ENCODE assay signal across 20 cellular contexts in the genomic region with DNA sequence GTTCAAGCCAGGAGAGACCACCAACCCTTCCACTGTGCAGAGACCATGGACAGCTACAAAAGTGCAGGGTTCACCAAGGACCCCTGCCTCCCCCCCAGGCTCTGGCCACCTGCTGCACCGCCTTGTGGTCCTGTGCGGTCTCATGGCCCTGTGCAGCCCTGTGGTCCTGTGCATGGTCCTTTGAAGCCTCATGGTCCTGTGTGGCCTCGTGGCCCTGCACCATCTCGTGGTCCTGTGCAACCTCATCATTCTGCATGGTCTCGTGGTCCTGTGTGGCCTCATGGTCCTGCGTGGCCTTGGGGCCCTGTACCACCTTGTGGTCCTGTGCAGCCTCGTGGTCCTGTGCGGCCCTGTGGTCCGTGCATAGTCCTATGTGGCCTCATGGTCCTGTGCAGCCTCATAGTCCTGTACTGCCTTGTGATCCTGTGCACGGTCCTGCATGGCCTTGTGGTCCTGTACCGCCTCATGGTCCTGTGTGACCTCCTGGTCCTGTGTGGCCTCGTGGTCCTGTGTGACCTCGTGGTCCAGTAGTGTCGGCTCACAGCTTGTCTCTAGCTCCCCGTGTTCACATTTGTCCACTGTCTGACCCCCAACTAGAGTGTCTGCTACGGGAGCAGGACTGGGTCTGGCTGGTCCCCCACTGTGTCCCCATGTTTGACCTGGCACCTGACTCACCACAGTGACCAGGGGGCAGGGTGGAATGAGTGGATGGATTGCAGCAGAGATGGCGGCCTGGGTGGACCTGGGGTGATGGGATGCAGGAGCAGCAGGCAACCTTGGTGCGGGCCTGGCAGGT. TPM values are rescaled to one million over a fixed set of nuclear protein-coding genes. Genes with fewer than 3 reads are reported as not detected.
DNase-seq lines count a peak whose midpoint lies in the region; ATAC-seq, FAIRE-seq and TF ChIP-seq lines count a peak whose summit lies in the region.
"Had no signal": no experiment of that assay in that cellular context is flagged by ENCODE, and none has a peak within 500 bp of the region (broad histone marks: within the 10 kb centered on the region; RNA-seq: fewer than 3 reads in every experiment).

No MANE protein-coding gene starts in this region.

- intact Hi-C loops in Panc1 (cut with micrococcal nuclease; ENCODE audit: unreplicated experiment) (no loop called here), HepG2 (cut with micrococcal nuclease; ENCODE audit: unreplicated experiment) (no loop called here), posterior vena cava (cut with DNase I) (no loop called here)

- H2AFZ ChIP-seq in HepG2 (ENCODE audit: low read length), result no peak overlapping the region

- DNase-seq in BE2C (peak; percentile 3), Panc1 (ENCODE audit: low read depth, low spot score) (no peak), HepG2 (ENCODE audit: low spot score) (no peak), posterior vena cava (ENCODE audit: low spot score) (peak; percentile 76), DMS53 treated with DMSO at 0.1 percent for 48 hours (lab: John Stamatoyannopoulos, UW; ENCODE audit: unreplicated experiment) (no peak)
- DNase-seq: COR-L47, H7, Karpas-422, MG63, NCI-H1105 treated with DMSO at 0.1 percent for 48 hours, NCI-H187, NCI-H226, NCI-H524 treated with DMSO at 0.1 percent for 48 hours, Right ventricle myocardium superior had no signal

- POLR2A ChIA-PET in Panc1 (lab: Charles Lee) (no interaction called here), HepG2 (lab: Yijun Ruan, JAX) (no interaction called here)

- WGBS in HepG2 (ENCODE audit: low lambda C conversion rate), result 27% methylated on average over 9 of the region's 18 CpGs

- H3K9ac ChIP-seq in HepG2 (ENCODE audit: insufficient read depth, low read depth, low read length), result no peak overlapping the region

- CTCF ChIA-PET in Panc1 (lab: Charles Lee) (no interaction called here), HepG2 (lab: Yijun Ruan, JAX; ENCODE audit: low intra/inter-chr PET ratio, low total read pairs) (no interaction called here)

- H3K4me2 ChIP-seq in HepG2 (ENCODE audit: low read depth, low read length), result no peak overlapping the region

- peaks cover 8% of the 10 kb centered on the region for H3K27me3 ChIP-seq in BE2C
- H3K27me3 ChIP-seq in Panc1 (ENCODE audit: control insufficient read depth, insufficient read depth, low read length), result no peaks in the 10 kb centered on the region
- peaks cover 2 to 44% of the 10 kb centered on the region in 2 experiments; a peak in 3 of 5 replicates for H3K27me3 ChIP-seq in HepG2 (ENCODE audit: control insufficient read depth in 1 of 2, insufficient read depth in 2 of 2, low read length in 2 of 2)
- H3K27me3 ChIP-seq: MG63, Peyer's patch had no signal

- TF ChIP-seq RAD21 in HepG2 (CRISPR knock-in tag; IDR thresholded peaks at IDR 0.05), result no peak

- no TSS peak for BruUV-seq in Panc1 (replicated peaks; lab: Mats Ljungman, UMichigan)
- BruUV-seq in HepG2 (replicated peaks; lab: Mats Ljungman, UMichigan), result no TSS peak

- no peaks in the 10 kb centered on the region for H3K36me3 ChIP-seq in BE2C
- H3K36me3 ChIP-seq in Panc1 (ENCODE audit: control insufficient read depth, insufficient read depth, low read length), result no peaks in the 10 kb centered on the region
- no peaks in the 10 kb centered on the region for H3K36me3 ChIP-seq in HepG2 (replicated peaks in 1 of 2; ENCODE audit: control insufficient read depth in 1 of 2, insufficient read depth in 2 of 2, low read length in 2 of 2)
- H3K36me3 ChIP-seq: MG63, Peyer's patch had no signal

- TF ChIP-seq POLR2A in HepG2 (IDR thresholded peaks at IDR 0.05; ENCODE audit: insufficient read depth in 1 of 2, low read depth in 2 of 2, low read length in 2 of 2), result no peak

- H3K4me3 ChIP-seq in BE2C (ENCODE audit: low read depth, low read length), result no peak overlapping the region
- H3K4me3 ChIP-seq in Panc1 (ENCODE audit: low read depth in 2 of 2, low read length in 2 of 2), result no peak overlapping the region
- H3K4me3 ChIP-seq in HepG2 (replicated peaks in 1 of 3; ENCODE audit: insufficient read depth in 1 of 3, low read depth in 2 of 3, low read length in 3 of 3), result no peak overlapping the region
- H3K4me3 ChIP-seq: MG63, Peyer's patch had no signal

- H3K4me1 ChIP-seq in BE2C (no peaks in the 10 kb centered on the region), Panc1 (ENCODE audit: control insufficient read depth, insufficient read depth, low read length) (no peaks in the 10 kb centered on the region), HepG2 (ENCODE audit: insufficient read depth, low read length) (no peaks in the 10 kb centered on the region)
- H3K4me1 ChIP-seq: Peyer's patch had no signal

- FAIRE-seq in HepG2 (lab: Jason Lieb, UNC), result no peak
- FAIRE-seq: GM19239 had no signal

- in situ Hi-C loops in Panc1 (cut with HindIII; ENCODE audit: low pct_unique_long_range_greater_than_20kb, low sequenced_read_pairs), result no loop called here
- in situ Hi-C loops in HepG2 (cut with HindIII; ENCODE audit: extremely low pct_ligation_motif_present, low pct_unique_long_range_greater_than_20kb), result no loop called here

- 0 out of 2 replicates have a peak, but pooled peaks have one; percentile 43 for ATAC-seq in Panc1
- ATAC-seq in HepG2, result peak; percentile 43
- ATAC-seq in GM21786 (IDR thresholded peaks at IDR 0.05; ENCODE audit: unreplicated experiment), result no peak
- no peak for ATAC-seq in HG03439 (IDR thresholded peaks at IDR 0.05; ENCODE audit: unreplicated experiment)

- TF ChIP-seq EP300 in HepG2 (IDR thresholded peaks at IDR 0.05; ENCODE audit: low read depth in 2 of 2, low read length in 2 of 2) (no peak), HepG2 (CRISPR knock-in tag; IDR thresholded peaks at IDR 0.05; ENCODE audit: borderline replicate concordance) (no peak)

- no peaks in the 10 kb centered on the region for H3K79me2 ChIP-seq in HepG2 (ENCODE audit: insufficient read depth, low read length)

- no peaks in the 10 kb centered on the region; the same call in 1 of the 2 replicates for H4K20me1 ChIP-seq in HepG2 (ENCODE audit: insufficient read depth, low read length)

- H3K9me3 ChIP-seq in BE2C (no peaks in the 10 kb centered on the region), Panc1 (ENCODE audit: control insufficient read depth, insufficient read depth, low read depth, low read length) (no peaks in the 10 kb centered on the region), HepG2 (ENCODE audit: low read length) (no peaks in the 10 kb centered on the region)
- H3K9me3 ChIP-seq: MG63, Peyer's patch had no signal

- TF ChIP-seq CTCF in BE2C (IDR thresholded peaks at IDR 0.05; ENCODE audit: low read depth, low read length) (no peak), Panc1 (IDR thresholded peaks at IDR 0.05) (no peak), HepG2 (CRISPR knock-in tag; IDR thresholded peaks at IDR 0.05) (no peak)

- H3K27ac ChIP-seq in Panc1 (ENCODE audit: low read length) (no peak overlapping the region), HepG2 (ENCODE audit: extremely low read length, insufficient read depth, low read length) (no peak overlapping the region)
- H3K27ac ChIP-seq: C4-2B, Peyer's patch had no signal

RNA-seq across cellular contexts. Expression of a gene that starts 20.0 kb away (rescaled TPM):
- not detected for polyA plus RNA-seq in BE2C (2012; ENCODE audit: insufficient read depth, insufficient read length, low read depth)
- total RNA-seq in Panc1 (2021; ENCODE audit: unreplicated experiment) (not detected), HepG2 (2016; rRNA removed; fragmentation: Illumina TruSeq; extraction: Trizol) (not detected in 2 replicates), posterior vena cava (not detected)
- not detected for polyA plus RNA-seq in Panc1 (2012; ENCODE audit: insufficient read length)
- not detected in 2 replicates for total RNA-seq in HepG2 (2016; cell fraction: cytosol; rRNA removed; fragmentation: Illumina TruSeq; extraction: Trizol; ENCODE audit: low read depth)
- total RNA-seq in HepG2 (2016; cell fraction: insoluble cytoplasmic fraction; rRNA removed; fragmentation: Illumina TruSeq; extraction: Trizol), result not detected in 2 replicates
- total RNA-seq in HepG2 (2016; cell fraction: membrane; rRNA removed; fragmentation: Illumina TruSeq; extraction: Trizol), result not detected in 2 replicates
- total RNA-seq in HepG2 (2016; cell fraction: nucleus; rRNA removed; fragmentation: Illumina TruSeq; extraction: Trizol), result not detected in 2 replicates
- not detected in 2 replicates for polyA plus RNA-seq in HepG2 (2011; rRNA removed)
- not detected in 2 replicates for polyA plus RNA-seq in HepG2 (2011; cell fraction: cytosol; rRNA removed)
- polyA plus RNA-seq in HepG2 (2011; cell fraction: nucleus; rRNA removed), result not detected in 2 replicates
- not detected in 2 replicates for polyA plus RNA-seq in HepG2 (2012)
- polyA plus RNA-seq in HepG2 (2016; cell fraction: cytosol; fragmentation: Illumina TruSeq; extraction: Trizol; ENCODE audit: low read depth), result not detected in 2 replicates
- not detected in 2 replicates for polyA plus RNA-seq in HepG2 (2016; cell fraction: insoluble cytoplasmic fraction; fragmentation: Illumina TruSeq; extraction: Trizol; ENCODE audit: low read depth)
- not detected in 2 replicates for polyA plus RNA-seq in HepG2 (2016; cell fraction: membrane; fragmentation: Illumina TruSeq; extraction: Trizol; ENCODE audit: low read depth)
- not detected in 2 replicates for polyA plus RNA-seq in HepG2 (2016; cell fraction: nucleus; fragmentation: Illumina TruSeq; extraction: Trizol; ENCODE audit: insufficient read depth, low read depth)
- polyA minus RNA-seq in HepG2 (2011; rRNA and poly(A)+ RNA removed; ENCODE audit: low replicate concordance), result not detected in 2 replicates
- polyA minus RNA-seq in HepG2 (2011; cell fraction: cytosol; rRNA and poly(A)+ RNA removed), result not detected in 2 replicates
- polyA minus RNA-seq in HepG2 (2011; cell fraction: nucleus; rRNA and poly(A)+ RNA removed), result not detected in 2 replicates
- total RNA-seq: A673, H7, Peyer's patch, Right ventricle myocardium superior had no signal

RNA-seq across cellular contexts. Expression of a gene that starts 24.4 kb away (rescaled TPM):
- 395 TPM for polyA plus RNA-seq in BE2C (2012; ENCODE audit: insufficient read depth, insufficient read length, low read depth)
- total RNA-seq in Panc1 (2021; ENCODE audit: unreplicated experiment) (134 TPM), HepG2 (2016; rRNA removed; fragmentation: Illumina TruSeq; extraction: Trizol) (180 and 208 TPM in 2 replicates), posterior vena cava (100 to 1,000 TPM in 1 of 2 donors, 10 to 100 TPM in 1; 93.3 to 127 TPM)
- polyA plus RNA-seq in Panc1 (2012; ENCODE audit: insufficient read length), result 151 TPM
- 188 and 216 TPM in 2 replicates for total RNA-seq in HepG2 (2016; cell fraction: cytosol; rRNA removed; fragmentation: Illumina TruSeq; extraction: Trizol; ENCODE audit: low read depth)
- 189 and 214 TPM in 2 replicates for total RNA-seq in HepG2 (2016; cell fraction: insoluble cytoplasmic fraction; rRNA removed; fragmentation: Illumina TruSeq; extraction: Trizol)
- total RNA-seq in HepG2 (2016; cell fraction: membrane; rRNA removed; fragmentation: Illumina TruSeq; extraction: Trizol), result 299 and 318 TPM in 2 replicates
- total RNA-seq in HepG2 (2016; cell fraction: nucleus; rRNA removed; fragmentation: Illumina TruSeq; extraction: Trizol), result 64.4 and 66.4 TPM in 2 replicates
- polyA plus RNA-seq in HepG2 (2011; rRNA removed), result 201 and 247 TPM in 2 replicates
- polyA plus RNA-seq in HepG2 (2011; cell fraction: cytosol; rRNA removed), result 164 and 244 TPM in 2 replicates
- polyA plus RNA-seq in HepG2 (2011; cell fraction: nucleus; rRNA removed), result 49.8 and 53.2 TPM in 2 replicates
- polyA plus RNA-seq in HepG2 (2012), result 152 and 161 TPM in 2 replicates
- polyA plus RNA-seq in HepG2 (2016; cell fraction: cytosol; fragmentation: Illumina TruSeq; extraction: Trizol; ENCODE audit: low read depth), result 255 and 315 TPM in 2 replicates
- 244 and 258 TPM in 2 replicates for polyA plus RNA-seq in HepG2 (2016; cell fraction: insoluble cytoplasmic fraction; fragmentation: Illumina TruSeq; extraction: Trizol; ENCODE audit: low read depth)
- polyA plus RNA-seq in HepG2 (2016; cell fraction: membrane; fragmentation: Illumina TruSeq; extraction: Trizol; ENCODE audit: low read depth), result 282 and 350 TPM in 2 replicates
- polyA plus RNA-seq in HepG2 (2016; cell fraction: nucleus; fragmentation: Illumina TruSeq; extraction: Trizol; ENCODE audit: insufficient read depth, low read depth), result 132 TPM in 2 replicates
- 8.8 and 17.6 TPM in 2 replicates for polyA minus RNA-seq in HepG2 (2011; rRNA and poly(A)+ RNA removed; ENCODE audit: low replicate concordance)
- 12.1 and 20.3 TPM in 2 replicates for polyA minus RNA-seq in HepG2 (2011; cell fraction: cytosol; rRNA and poly(A)+ RNA removed)
- 16.9 and 20.1 TPM in 2 replicates for polyA minus RNA-seq in HepG2 (2011; cell fraction: nucleus; rRNA and poly(A)+ RNA removed)

Comparison
In these comparisons a context has a peak if more than half of its experiments do, and no peak if none do; other contexts are left out.
1. DNase-seq: peak in BE2C (single experiment) and posterior vena cava (single experiment); none in Panc1 (single experiment), HepG2 (single experiment) and DMS53 treated with DMSO at 0.1 percent for 48 hours (single experiment).
2. ATAC-seq: peak in Panc1 (single experiment) and HepG2 (single experiment); none in GM21786 (single experiment) and HG03439 (single experiment).